ENCODE assay signal across 8 cellular contexts in genomic region chr14:35121026-35121886, GRCh38. TPM values are rescaled to one million over a fixed set of nuclear protein-coding genes. Genes with fewer than 3 reads are reported as not detected.
A peak's percentile ranks its signal among the peaks of the same experiment; 100 is the strongest.
DNase-seq lines count a peak whose midpoint lies in the region; ATAC-seq, FAIRE-seq and TF ChIP-seq lines count a peak whose summit lies in the region.

No MANE protein-coding gene starts in this region.

- dilution Hi-C loops in keratinocyte (cut with MboI; ENCODE audit: extremely low pct_ligation_motif_present, low sequenced_read_pairs), result no loop called here

- TF ChIP-seq POLR2A in adrenal gland (IDR thresholded peaks at IDR 0.05), result peak; percentile 47 to 84

- H2AFZ ChIP-seq in KMS-11 (ENCODE audit: low read depth) (peak overlapping the region; percentile 89), keratinocyte (ENCODE audit: control insufficient read depth, low read length) (peak overlapping the region; percentile 95)

- H3K27ac ChIP-seq in KMS-11 (peak overlapping the region; percentile 100), adrenal gland (peak overlapping the region; percentile 92 to 97 (median 92)), keratinocyte (ENCODE audit: control insufficient read depth, insufficient read depth, low read length) (peak overlapping the region; percentile 99), subcutaneous abdominal adipose tissue (ENCODE audit: low read depth, low read length) (peak overlapping the region; percentile 98)

- DNase-seq in GM13976 (ENCODE audit: low spot score) (peak; percentile 16), adrenal gland (peak; percentile 30 to 98 (median 70)), keratinocyte (ENCODE audit: low read depth, low spot score) (no peak), iPS-NIHi11 (ENCODE audit: low spot score) (no peak), activated gamma-delta T cell (lab: John Stamatoyannopoulos, UW) (no peak)

- intact Hi-C loops in adrenal gland (cut with DNase I), result no loop called here

- in situ Hi-C loops in GM13976 (cut with MboI; ENCODE audit: low sequenced_read_pairs, unreplicated experiment), result no loop called here

- no peaks in the 10 kb centered on the region for H3K36me3 ChIP-seq in KMS-11 (ENCODE audit: insufficient read depth)
- peaks cover 0 to 3% of the 10 kb centered on the region in 2 donors for H3K36me3 ChIP-seq in adrenal gland (replicated peaks in 1 of 2)
- no peaks in the 10 kb centered on the region for H3K36me3 ChIP-seq in keratinocyte (ENCODE audit: control insufficient read depth in 2 of 2, extremely low read depth in 1 of 2, insufficient read depth in 2 of 2, low read length in 2 of 2)
- peaks cover 0 to 2% (median 0%) of the 10 kb centered on the region in 5 donors for H3K36me3 ChIP-seq in subcutaneous abdominal adipose tissue (ENCODE audit: control insufficient read depth in 5 of 5, insufficient read depth in 5 of 5, low read length in 5 of 5)

- H3K4me1 ChIP-seq in KMS-11 (ENCODE audit: low read depth, poor library complexity, severe bottlenecking) (peaks cover 18% of the 10 kb centered on the region), adrenal gland (replicated peaks in 1 of 2) (peaks cover 0 to 15% of the 10 kb centered on the region in 2 donors), keratinocyte (ENCODE audit: control insufficient read depth, extremely low read depth, insufficient read depth, low read length) (peaks cover 13% of the 10 kb centered on the region), subcutaneous abdominal adipose tissue (ENCODE audit: control insufficient read depth in 5 of 5, insufficient read depth in 5 of 5, low read length in 5 of 5) (peaks cover 1 to 23% (median 20%) of the 10 kb centered on the region in 5 donors)

- H3K4me2 ChIP-seq in KMS-11 (peak overlapping the region; percentile 69), keratinocyte (ENCODE audit: control insufficient read depth, extremely low read depth, insufficient read depth, low read depth, low read length) (peak overlapping the region; percentile 90)

- WGBS in adrenal gland, 4 donors, result 9 to 17% (median 12%) methylated on average over 31 to 34 of the region's 34 CpGs

- no peak for ATAC-seq in esophagus mucosa

- H3K79me2 ChIP-seq in KMS-11 (ENCODE audit: insufficient read depth, low read depth) (peaks cover 7% of the 10 kb centered on the region; the same call in 1 of the 2 replicates), keratinocyte (ENCODE audit: control insufficient read depth, insufficient read depth, low read length) (peaks cover 21% of the 10 kb centered on the region)

- H3K9me1 ChIP-seq in keratinocyte (ENCODE audit: control insufficient read depth, extremely low read depth, insufficient read depth, low read length), result no peaks in the 10 kb centered on the region

- H3K9me3 ChIP-seq in adrenal gland (replicated peaks in 1 of 3) (no peaks in the 10 kb centered on the region), keratinocyte (ENCODE audit: control insufficient read depth, low read depth, low read length) (no peaks in the 10 kb centered on the region), subcutaneous abdominal adipose tissue (ENCODE audit: control insufficient read depth in 5 of 5, low read length in 5 of 5) (no peaks in the 10 kb centered on the region)

- H3K27me3 ChIP-seq in KMS-11 (ENCODE audit: insufficient read depth, low read depth) (no peaks in the 10 kb centered on the region), adrenal gland (no peaks in the 10 kb centered on the region), keratinocyte (ENCODE audit: control insufficient read depth, extremely low read depth, insufficient read depth, low read length) (no peaks in the 10 kb centered on the region), subcutaneous abdominal adipose tissue (ENCODE audit: control insufficient read depth in 5 of 5, insufficient read depth in 4 of 5, low read length in 5 of 5) (no peaks in the 10 kb centered on the region)

- H3K9ac ChIP-seq in KMS-11 (peak overlapping the region; percentile 99), keratinocyte (ENCODE audit: control insufficient read depth, extremely low read depth, insufficient read depth, low read length) (peak overlapping the region; percentile 99), subcutaneous abdominal adipose tissue (ENCODE audit: low read length in 5 of 5) (peak overlapping the region; percentile 97 to 100 (median 99))

- FAIRE-seq in keratinocyte (lab: Jason Lieb, UNC), result no peak

- H4K20me1 ChIP-seq in KMS-11 (ENCODE audit: insufficient read depth) (no peaks in the 10 kb centered on the region), keratinocyte (ENCODE audit: control insufficient read depth, extremely low read depth, insufficient read depth, low read length) (no peaks in the 10 kb centered on the region)

- TF ChIP-seq CTCF in GM13976 (IDR thresholded peaks at IDR 0.05; ENCODE audit: borderline replicate concordance, control extremely low read depth, extremely low read depth, insufficient read depth, missing control alignments), result no peak
- TF ChIP-seq CTCF in KMS-11 (conservative IDR thresholded peaks at IDR 0.05; ENCODE audit: low read depth, low read length), result no peak
- no peak for TF ChIP-seq CTCF in adrenal gland (IDR thresholded peaks at IDR 0.05)
- TF ChIP-seq CTCF in keratinocyte (optimal IDR thresholded peaks at IDR 0.05 in 1 of 3, IDR thresholded peaks at IDR 0.05 in 1 of 3, conservative IDR thresholded peaks at IDR 0.05 in 1 of 3; ENCODE audit: extremely low read depth in 1 of 3, insufficient read depth in 2 of 3, low read length in 3 of 3), result no peak

- H3K4me3 ChIP-seq in KMS-11 (IDR thresholded peaks at IDR 0.05; ENCODE audit: insufficient read depth, low read depth, low read length), result no peak overlapping the region
- H3K4me3 ChIP-seq in adrenal gland, result peak overlapping the region; percentile 31 to 80 (median 69)
- peak overlapping the region; percentile 63 to 85 (median 82) for H3K4me3 ChIP-seq in keratinocyte (ENCODE audit: control insufficient read depth in 2 of 3, extremely low read depth in 1 of 3, insufficient read depth in 2 of 3, low read depth in 1 of 3, low read length in 3 of 3)
- peak overlapping the region; percentile 89 to 100 (median 97) for H3K4me3 ChIP-seq in subcutaneous abdominal adipose tissue (ENCODE audit: low read depth in 1 of 5, low read length in 5 of 5)

RNA-seq across cellular contexts. Expression of gene PPP2R3C, which starts 0.5 kb away (rescaled TPM):
- 10 to 100 TPM; 15.6 to 70.5 (median 31.3) TPM for total RNA-seq in adrenal gland
- 10 to 100 TPM; 14.4 to 38.3 (median 31.2) TPM for polyA plus RNA-seq in adrenal gland
- polyA plus RNA-seq in keratinocyte, result 4.2 to 9.8 TPM (median 7.7 TPM) in 3 replicates
- polyA plus RNA-seq in keratinocyte (2011; ENCODE audit: low read depth), result 11.2 TPM
- polyA plus RNA-seq in keratinocyte (2011; cell fraction: cytosol; rRNA removed), result 4.0 and 8.7 TPM in 2 replicates
- polyA plus RNA-seq in keratinocyte (2011; cell fraction: nucleus; rRNA removed), result 3.8 and 4.9 TPM in 2 replicates
- 9.1 and 11.9 TPM in 2 replicates for polyA plus RNA-seq in keratinocyte (2012; ENCODE audit: low replicate concordance)
- polyA minus RNA-seq in keratinocyte, result 1.6 to 5.1 TPM (median 2.9 TPM) in 3 replicates
- 3.6 TPM for polyA minus RNA-seq in keratinocyte (2011; cell fraction: cytosol; rRNA and poly(A)+ RNA removed)
- polyA minus RNA-seq in keratinocyte (2011; cell fraction: nucleus; rRNA and poly(A)+ RNA removed), result 2.7 and 3.9 TPM in 2 replicates
- 11.8 TPM for total RNA-seq in esophagus mucosa

RNA-seq across cellular contexts. Expression of gene PRORP, which starts 1.1 kb away (rescaled TPM):
- total RNA-seq in adrenal gland (10 to 100 TPM; 20.0 to 39.7 (median 31.6) TPM), esophagus mucosa (17.5 TPM)
- polyA plus RNA-seq in adrenal gland (10 to 100 TPM in 2 of 3 donors, 1 to 10 TPM in 1; 3.9 to 52.2 (median 11.9) TPM), keratinocyte (46.6 to 51.9 TPM (median 48.2 TPM) in 3 replicates)
- 6.8 TPM for polyA plus RNA-seq in keratinocyte (2011; ENCODE audit: low read depth)
- polyA plus RNA-seq in keratinocyte (2011; cell fraction: cytosol; rRNA removed), result 36.4 and 51.2 TPM in 2 replicates
- 77.0 and 79.3 TPM in 2 replicates for polyA plus RNA-seq in keratinocyte (2011; cell fraction: nucleus; rRNA removed)
- 24.3 and 35.2 TPM in 2 replicates for polyA plus RNA-seq in keratinocyte (2012; ENCODE audit: low replicate concordance)
- 38.7 to 76.9 TPM (median 57.4 TPM) in 3 replicates for polyA minus RNA-seq in keratinocyte
- 18.6 TPM for polyA minus RNA-seq in keratinocyte (2011; cell fraction: cytosol; rRNA and poly(A)+ RNA removed)
- 34.6 and 62.8 TPM in 2 replicates for polyA minus RNA-seq in keratinocyte (2011; cell fraction: nucleus; rRNA and poly(A)+ RNA removed)

Comparison
In these comparisons a context has a peak if more than half of its experiments do, and no peak if none do; other contexts are left out.
1. DNase-seq: peak in GM13976 (single experiment) and adrenal gland (7 of 7); none in keratinocyte (single experiment), iPS-NIHi11 (single experiment) and activated gamma-delta T cell (single experiment).
2. Peak in every context shown above with its lines, with median percentiles within 50 percentile points of each other: H3K27ac ChIP-seq and H3K9ac ChIP-seq.